In genomic region chr3:56110886-56111285, GRCh38 we compare ENCODE assay signal across 1 cellular context.
TF ChIP-seq lines count a peak whose summit lies in the region.

No MANE protein-coding gene starts in this region.

TF ChIP-seq in WTC11, 78 proteins besides CTCF, POLR2A, EP300 and RAD21 (continued from another document):
- 0 out of 2 replicates have a peak, but pooled peaks have one; percentile 26 for TF ChIP-seq USF2 (CRISPR knock-in tag; IDR thresholded peaks at IDR 0.05)
TF ChIP-seq in WTC11: peak in this region for 1.
